10 cellular contexts compared by ENCODE assay signal in genomic region chr3:149620291-149621020, GRCh38. TPM values are rescaled to one million over a fixed set of nuclear protein-coding genes. Genes with fewer than 3 reads are reported as not detected.
DNase-seq lines count a peak whose midpoint lies in the region; ATAC-seq and TF ChIP-seq lines count a peak whose summit lies in the region.
"Had no signal": no experiment of that assay in that cellular context is flagged by ENCODE, and none has a peak within 500 bp of the region (broad histone marks: within the 10 kb centered on the region; RNA-seq: fewer than 3 reads in every experiment).

No MANE protein-coding gene starts in this region.

- peaks cover 3% of the 10 kb centered on the region; the same call in 1 of the 2 replicates for H4K20me1 ChIP-seq in GM23338 (replicated peaks; ENCODE audit: insufficient read depth)

- H3K9me3 ChIP-seq in mesenchymal stem cell (ENCODE audit: control insufficient read depth, low read length) (no peaks in the 10 kb centered on the region), suprapubic skin (no peaks in the 10 kb centered on the region), spleen (no peaks in the 10 kb centered on the region)
- H3K9me3 ChIP-seq: body of pancreas had no signal

- H3K79me1 ChIP-seq in mesenchymal stem cell (replicated peaks; ENCODE audit: low read length, poor library complexity, severe bottlenecking) = no peaks in the 10 kb centered on the region

- H4K8ac ChIP-seq in mesenchymal stem cell (ENCODE audit: low read length) = no peak overlapping the region

- no peaks in the 10 kb centered on the region for H3K36me3 ChIP-seq in GM23338 (ENCODE audit: insufficient read depth)
- peaks cover 3 to 19% of the 10 kb centered on the region in 2 experiments for H3K36me3 ChIP-seq in mesenchymal stem cell (ENCODE audit: control insufficient read depth in 1 of 2, insufficient read depth in 2 of 2, low read depth in 1 of 2, low read length in 2 of 2)
- no peaks in the 10 kb centered on the region for H3K36me3 ChIP-seq in suprapubic skin
- H3K36me3 ChIP-seq in spleen = no peaks in the 10 kb centered on the region

- peak; percentile 61 for ATAC-seq in GM18505 (IDR thresholded peaks at IDR 0.05; ENCODE audit: unreplicated experiment)
- ATAC-seq in GM23338 = peak; percentile 44
- ATAC-seq in GM19467 (IDR thresholded peaks at IDR 0.05; ENCODE audit: unreplicated experiment) = no peak
- ATAC-seq: body of pancreas had no signal

- in situ Hi-C loops in SK-MEL-5 (cut with HindIII; ENCODE audit: low pct_unique_long_range_greater_than_20kb, low sequenced_read_pairs) = no loop called here

- H3K27me3 ChIP-seq in GM23338 (ENCODE audit: insufficient read depth) (no peaks in the 10 kb centered on the region), mesenchymal stem cell (ENCODE audit: control insufficient read depth in 1 of 2, insufficient read depth in 1 of 2, low read length in 2 of 2) (no peaks in the 10 kb centered on the region), suprapubic skin (no peaks in the 10 kb centered on the region), spleen (replicated peaks in 1 of 7) (peaks cover 0 to 12% (median 0%) of the 10 kb centered on the region in 7 donors)
- H3K27me3 ChIP-seq: body of pancreas had no signal

- H3K4me3 ChIP-seq in GM23338 (no peak overlapping the region), mesenchymal stem cell (ENCODE audit: insufficient read depth in 1 of 2, low read depth in 1 of 2, low read length in 2 of 2) (no peak overlapping the region), suprapubic skin (no peak overlapping the region), spleen (no peak overlapping the region)
- H3K4me3 ChIP-seq: body of pancreas had no signal

- H4K91ac ChIP-seq in mesenchymal stem cell (ENCODE audit: low read length) = no peak overlapping the region

- TF ChIP-seq EP300 in suprapubic skin (IDR thresholded peaks at IDR 0.05) = no peak

- no peak overlapping the region for H3K14ac ChIP-seq in mesenchymal stem cell (ENCODE audit: low read length in 2 of 2)

- H2AK5ac ChIP-seq in mesenchymal stem cell (ENCODE audit: low read length, severe bottlenecking) = no peak overlapping the region

- peak overlapping the region; percentile 35 for H3K4me2 ChIP-seq in GM23338
- H3K4me2 ChIP-seq in mesenchymal stem cell (ENCODE audit: low read length, poor library complexity, severe bottlenecking) = no peak overlapping the region

- H3K23ac ChIP-seq in mesenchymal stem cell (ENCODE audit: low read length in 2 of 2) = no peak overlapping the region

- H3K79me2 ChIP-seq in GM23338 (replicated peaks; ENCODE audit: insufficient read depth) = peaks cover 87% of the 10 kb centered on the region

- H2AFZ ChIP-seq in GM23338 = no peak overlapping the region
- H2AFZ ChIP-seq in mesenchymal stem cell (ENCODE audit: low read depth, low read length) = no peak overlapping the region

- H3K4me3 Mint-ChIP-seq in GM23338 = no peak overlapping the region

- no peak overlapping the region for H2BK12ac ChIP-seq in mesenchymal stem cell (ENCODE audit: low read length in 2 of 2)

- intact Hi-C loops in spleen (cut with DNase I; ENCODE audit: low total_unique reads) = no loop called here

- H2BK120ac ChIP-seq in mesenchymal stem cell (ENCODE audit: low read depth, low read length) = no peak overlapping the region

- H3K27ac Mint-ChIP-seq in GM23338 = no peak overlapping the region

- H3K18ac ChIP-seq in mesenchymal stem cell (ENCODE audit: low read depth in 1 of 2, low read length in 2 of 2) = peak overlapping the region in 1 of 2 experiments; percentile 37

- no peaks in the 10 kb centered on the region; the same call in 1 of the 2 replicates for H3F3A ChIP-seq in GM23338 (replicated peaks; ENCODE audit: low read depth)

- H2BK15ac ChIP-seq in mesenchymal stem cell (ENCODE audit: low read depth, poor library complexity, severe bottlenecking) = no peak overlapping the region

- peaks cover 2% of the 10 kb centered on the region for H3K27me3 Mint-ChIP-seq in GM23338 (ENCODE audit: insufficient read depth, low read depth, poor library complexity)

- no peaks in the 10 kb centered on the region for H3K9me3 Mint-ChIP-seq in GM23338

- TF ChIP-seq CTCF in GM23338 (conservative IDR thresholded peaks at IDR 0.05; ENCODE audit: low read depth in 2 of 2) = no peak
- TF ChIP-seq CTCF in suprapubic skin (IDR thresholded peaks at IDR 0.05) = no peak
- no peak for TF ChIP-seq CTCF in spleen (IDR thresholded peaks at IDR 0.05 in 8 of 11, conservative IDR thresholded peaks at IDR 0.05 in 3 of 11)

- no peak overlapping the region for H3K4ac ChIP-seq in mesenchymal stem cell (ENCODE audit: low read depth in 1 of 2, low read length in 2 of 2)

- H3K36me3 Mint-ChIP-seq in GM23338 (ENCODE audit: low read depth) = no peaks in the 10 kb centered on the region

- WGBS in mesenchymal stem cell = 43% methylated on average over 1 of the region's 1 CpG
- WGBS in suprapubic skin = 75% methylated on average over 1 of the region's 1 CpG
- WGBS in spleen, 5 donors = 74 to 95% (median 87%) methylated on average over 1 of the region's 1 CpG

- DNase-seq in GM23338 (ENCODE audit: low spot score) (no peak), SK-MEL-5 (ENCODE audit: low read depth, low spot score) (peak; percentile 34), mesenchymal stem cell (peak; percentile 94), suprapubic skin (ENCODE audit: low spot score in 2 of 2) (no peak), spleen (no peak), NCI-H1694 treated with DMSO at 0.1 percent for 48 hours (lab: John Stamatoyannopoulos, UW) (no peak)
- DNase-seq: left cardiac atrium had no signal

- peaks cover 47% of the 10 kb centered on the region for H3K4me1 Mint-ChIP-seq in GM23338

- TF ChIP-seq POLR2A in GM18505 (IDR thresholded peaks at IDR 0.05; ENCODE audit: borderline replicate concordance, extremely low read depth, insufficient read depth, insufficient read length) (no peak), suprapubic skin (IDR thresholded peaks at IDR 0.05) (no peak), spleen (IDR thresholded peaks at IDR 0.05) (no peak)

- H2BK5ac ChIP-seq in mesenchymal stem cell (ENCODE audit: low read depth, low read length, poor library complexity, severe bottlenecking) = no peak overlapping the region

- H3K4me1 ChIP-seq in GM23338 (ENCODE audit: insufficient read depth) (peaks cover 42% of the 10 kb centered on the region), mesenchymal stem cell (ENCODE audit: control insufficient read depth, insufficient read depth, low read depth, low read length) (peaks cover 10% of the 10 kb centered on the region), suprapubic skin (peaks cover 40% of the 10 kb centered on the region), spleen (peaks cover 0 to 33% (median 8%) of the 10 kb centered on the region in 6 donors)

- H3K27ac ChIP-seq in GM23338 (ENCODE audit: low read depth) (no peak overlapping the region), mesenchymal stem cell (ENCODE audit: low read length, poor library complexity, severe bottlenecking) (peak overlapping the region; percentile 79), suprapubic skin (no peak overlapping the region), spleen (peak overlapping the region in 3 of 8 donors; percentile 2 to 60 (median 57))

- H3K9ac ChIP-seq in mesenchymal stem cell (ENCODE audit: low read length) = peak overlapping the region; percentile 31

- peaks cover 9% of the 10 kb centered on the region; the same call in 1 of the 2 replicates for H3K9me2 ChIP-seq in GM23338 (ENCODE audit: insufficient read depth)

TF ChIP-seq in GM23338, 12 proteins besides CTCF, POLR2A, EP300 and RAD21 (continues in another document):
- TF ChIP-seq CREB1 (CRISPR knock-in tag; IDR thresholded peaks at IDR 0.05; ENCODE audit: low read depth) = no peak
- TF ChIP-seq ZNF114 (CRISPR knock-in tag; IDR thresholded peaks at IDR 0.05) = no peak
- no peak for TF ChIP-seq POLR2AphosphoS5 (IDR thresholded peaks at IDR 0.05; ENCODE audit: low read depth)
- no peak for TF ChIP-seq STAT1 (IDR thresholded peaks at IDR 0.05; ENCODE audit: unreplicated experiment)

RNA-seq across cellular contexts. Expression of gene WWTR1, which starts 37.4 kb away (rescaled TPM):
- 26.2 and 31.1 TPM in 2 replicates for total RNA-seq in GM23338 (2014; rRNA removed; shearing (Covaris generic))
- polyA plus RNA-seq in GM23338 (2016; fragmentation: Nextera tagmentation; extraction: Ambion mirVana) = 21.0 and 25.1 TPM in 2 replicates
- 87.6 and 95.5 TPM in 2 replicates for total RNA-seq in SK-MEL-5 (2014; rRNA removed; shearing (Covaris generic))
- 377 and 427 TPM in 2 replicates for polyA plus RNA-seq in SK-MEL-5 (2015; cell fraction: cytosol; rRNA removed)
- polyA plus RNA-seq in SK-MEL-5 (2015; cell fraction: nucleus; rRNA removed) = 153 and 158 TPM in 2 replicates
- 56.1 TPM for polyA plus RNA-seq in mesenchymal stem cell (2013, experiment 1 of 2)
- polyA plus RNA-seq in mesenchymal stem cell (2013, experiment 2 of 2) = 57.5 TPM
- total RNA-seq in suprapubic skin = 10 to 100 TPM; 33.0 to 68.9 (median 52.1) TPM
- total RNA-seq in spleen = 10 to 100 TPM; 43.5 to 70.6 (median 63.7) TPM
- polyA plus RNA-seq in spleen = 10 to 100 TPM in 1 of 3 donors, 1 to 10 TPM in 2; 8.4 to 15.3 (median 8.8) TPM

Comparison
In these comparisons a context has a peak if more than half of its experiments do, and no peak if none do; other contexts are left out.
1. DNase-seq: peak in SK-MEL-5 (single experiment) and mesenchymal stem cell (single experiment); none in GM23338 (single experiment), suprapubic skin (0 of 2), spleen (single experiment) and NCI-H1694 treated with DMSO at 0.1 percent for 48 hours (single experiment).